ENCODE assay signal across 8 cellular contexts in genomic region chr6:109059591-109060021, GRCh38. TPM values are rescaled to one million over a fixed set of nuclear protein-coding genes. Genes with fewer than 3 reads are reported as not detected.
DNase-seq lines count a peak whose midpoint lies in the region; ATAC-seq and TF ChIP-seq lines count a peak whose summit lies in the region.

No MANE protein-coding gene starts in this region.

- TF ChIP-seq CTCF in A673 (conservative IDR thresholded peaks at IDR 0.05; ENCODE audit: low read depth, low read length) (peak; percentile 25; the same call in 1 of the 2 replicates), GM23338 (conservative IDR thresholded peaks at IDR 0.05; ENCODE audit: low read depth in 2 of 2) (no peak), omental fat pad (IDR thresholded peaks at IDR 0.05) (no peak)

- no peak overlapping the region for H3K4me3 Mint-ChIP-seq in GM23338
- H3K4me3 Mint-ChIP-seq in activated naive CD8-positive, alpha-beta T cell: peak overlapping the region; percentile 60

- no peak overlapping the region for H3K4me2 ChIP-seq in GM23338

- no peaks in the 10 kb centered on the region for H3K36me3 ChIP-seq in A673 (ENCODE audit: insufficient read depth, low read length, poor library complexity, severe bottlenecking)
- H3K36me3 ChIP-seq in GM23338 (ENCODE audit: insufficient read depth): no peaks in the 10 kb centered on the region

- no peak overlapping the region for H3K4me3 ChIP-seq in A673 (ENCODE audit: low read depth, low read length, poor library complexity, severe bottlenecking)
- H3K4me3 ChIP-seq in GM23338: no peak overlapping the region

- no peaks in the 10 kb centered on the region for H3K9me3 ChIP-seq in A673 (ENCODE audit: low read depth, low read length, poor library complexity, severe bottlenecking)

- H3K4me1 ChIP-seq in A673 (ENCODE audit: insufficient read depth, low read length, poor library complexity, severe bottlenecking): no peaks in the 10 kb centered on the region
- no peaks in the 10 kb centered on the region for H3K4me1 ChIP-seq in GM23338 (ENCODE audit: insufficient read depth)

- no peak for DNase-seq in A673 (ENCODE audit: low spot score)
- no peak for DNase-seq in GM23338 (ENCODE audit: low spot score)
- DNase-seq in left lobe of liver (ENCODE audit: low spot score): no peak
- DNase-seq in omental fat pad (ENCODE audit: low spot score): no peak
- DNase-seq in COLO829 (ENCODE audit: low spot score): no peak

- no peaks in the 10 kb centered on the region for H3F3A ChIP-seq in GM23338 (replicated peaks; ENCODE audit: low read depth)

- no peak overlapping the region for H3K27ac Mint-ChIP-seq in GM23338
- H3K27ac Mint-ChIP-seq in activated naive CD8-positive, alpha-beta T cell: peak overlapping the region; percentile 85

- no peak overlapping the region for H3K27ac ChIP-seq in A673 (ENCODE audit: low read depth, low read length, poor library complexity, severe bottlenecking)
- no peak overlapping the region for H3K27ac ChIP-seq in GM23338 (ENCODE audit: low read depth)

- H4K20me1 ChIP-seq in GM23338 (replicated peaks; ENCODE audit: insufficient read depth): no peaks in the 10 kb centered on the region

- peaks cover 14% of the 10 kb centered on the region for H3K4me1 Mint-ChIP-seq in GM23338
- H3K4me1 Mint-ChIP-seq in activated naive CD8-positive, alpha-beta T cell (ENCODE audit: low read depth): peaks cover 42% of the 10 kb centered on the region

- CTCF ChIA-PET in A673 (lab: Charles Lee): no interaction called here

- POLR2A ChIA-PET in A673 (lab: Charles Lee; ENCODE audit: low non-redundant PET): no interaction called here

- H3K27me3 Mint-ChIP-seq in GM23338 (ENCODE audit: insufficient read depth, low read depth, poor library complexity): no peaks in the 10 kb centered on the region
- H3K27me3 Mint-ChIP-seq in activated naive CD8-positive, alpha-beta T cell: no peaks in the 10 kb centered on the region

- H3K36me3 Mint-ChIP-seq in GM23338 (ENCODE audit: low read depth): no peaks in the 10 kb centered on the region
- peaks cover 3% of the 10 kb centered on the region for H3K36me3 Mint-ChIP-seq in activated naive CD8-positive, alpha-beta T cell

- H3K27me3 ChIP-seq in A673 (replicated peaks; ENCODE audit: insufficient read depth, low read depth, low read length, poor library complexity) (no peaks in the 10 kb centered on the region), GM23338 (ENCODE audit: insufficient read depth) (no peaks in the 10 kb centered on the region)

- peak; percentile 63; the same call in 2 of the 3 replicates for ATAC-seq in GM23338
- ATAC-seq in left lobe of liver: peak; percentile 88
- ATAC-seq in omental fat pad (ENCODE audit: low FRiP score): no peak
- no peak for ATAC-seq in GM19452 (IDR thresholded peaks at IDR 0.05; ENCODE audit: unreplicated experiment)
- ATAC-seq in HG03097 (IDR thresholded peaks at IDR 0.05; ENCODE audit: low FRiP score, unreplicated experiment): no peak

- no peaks in the 10 kb centered on the region for H3K79me2 ChIP-seq in GM23338 (replicated peaks; ENCODE audit: insufficient read depth)

- no peaks in the 10 kb centered on the region for H3K9me3 Mint-ChIP-seq in GM23338
- H3K9me3 Mint-ChIP-seq in activated naive CD8-positive, alpha-beta T cell (ENCODE audit: low read depth): no peaks in the 10 kb centered on the region

- BruUV-seq in A673 (replicated peaks; lab: Mats Ljungman, UMichigan): no TSS peak

- intact Hi-C loops in A673 (cut with micrococcal nuclease; ENCODE audit: unreplicated experiment): no loop called here

- H2AFZ ChIP-seq in GM23338: no peak overlapping the region

- H3K9me2 ChIP-seq in GM23338 (ENCODE audit: insufficient read depth): no peaks in the 10 kb centered on the region

TF ChIP-seq in GM23338, 12 proteins besides CTCF, POLR2A, EP300 and RAD21 (continues in another document):
- TF ChIP-seq CREB1 (CRISPR knock-in tag; IDR thresholded peaks at IDR 0.05; ENCODE audit: low read depth): no peak
- no peak for TF ChIP-seq STAT1 (IDR thresholded peaks at IDR 0.05; ENCODE audit: unreplicated experiment)
- no peak for TF ChIP-seq EZH2phosphoT487 (IDR thresholded peaks at IDR 0.05; ENCODE audit: unreplicated experiment)
- no peak for TF ChIP-seq ETS1 (IDR thresholded peaks at IDR 0.05)
- TF ChIP-seq EZH2 (IDR thresholded peaks at IDR 0.05; ENCODE audit: low read depth, unreplicated experiment): no peak
- TF ChIP-seq ZNF114 (CRISPR knock-in tag; IDR thresholded peaks at IDR 0.05): no peak
- TF ChIP-seq NANOG (IDR thresholded peaks at IDR 0.05; ENCODE audit: borderline replicate concordance): no peak
- TF ChIP-seq REST (IDR thresholded peaks at IDR 0.05; ENCODE audit: unreplicated experiment): no peak

RNA-seq across cellular contexts. Expression of gene SESN1, which starts 35.0 kb away (rescaled TPM):
- 3.4 and 4.1 TPM in 2 replicates for total RNA-seq in A673 (2021)
- 36.2 and 36.4 TPM in 2 replicates for total RNA-seq in GM23338 (2014; rRNA removed; shearing (Covaris generic))
- 19.8 and 26.2 TPM in 2 replicates for polyA plus RNA-seq in GM23338 (2016; fragmentation: Nextera tagmentation; extraction: Ambion mirVana)
- total RNA-seq in left lobe of liver: 10.5 TPM
- 100 to 1,000 TPM in 1 of 4 donors, 10 to 100 TPM in 3; 54.2 to 117 (median 90.5) TPM for total RNA-seq in omental fat pad

RNA-seq across cellular contexts. Expression of gene CEP57L1, which starts 35.7 kb away (rescaled TPM):
- total RNA-seq in A673 (2021) (25.7 and 33.6 TPM in 2 replicates), left lobe of liver (7.2 TPM), omental fat pad (10 to 100 TPM in 3 of 4 donors, 1 to 10 TPM in 1; 7.8 to 25.6 (median 19.6) TPM)
- total RNA-seq in GM23338 (2014; rRNA removed; shearing (Covaris generic)): 11.3 and 17.1 TPM in 2 replicates
- polyA plus RNA-seq in GM23338 (2016; fragmentation: Nextera tagmentation; extraction: Ambion mirVana): 18.7 and 20.2 TPM in 2 replicates

Comparison
In these comparisons a context has a peak if more than half of its experiments do, and no peak if none do; other contexts are left out.
1. ATAC-seq: peak in GM23338 (single experiment) and left lobe of liver (single experiment); none in omental fat pad (single experiment), GM19452 (single experiment) and HG03097 (single experiment).